20 cellular contexts compared by ENCODE assay signal in genomic region chr13:87656311-87656710, GRCh38. TPM values are rescaled to one million over a fixed set of nuclear protein-coding genes. Genes with fewer than 3 reads are reported as not detected.
DNase-seq lines count a peak whose midpoint lies in the region; ATAC-seq and TF ChIP-seq lines count a peak whose summit lies in the region.
"Had no signal": no experiment of that assay in that cellular context is flagged by ENCODE, and none has a peak within 500 bp of the region (broad histone marks: within the 10 kb centered on the region; RNA-seq: fewer than 3 reads in every experiment).

No MANE protein-coding gene starts in this region.

- H4K20me1 ChIP-seq in HCT116 (ENCODE audit: insufficient read depth), result no peaks in the 10 kb centered on the region

- no peak overlapping the region for H3K27ac ChIP-seq in HCT116 (ENCODE audit: low read depth, low read length)
- H3K27ac ChIP-seq: GM23248, tibial nerve had no signal

- no peaks in the 10 kb centered on the region for H3K4me1 ChIP-seq in HCT116 (ENCODE audit: control insufficient read depth in 1 of 2, insufficient read depth in 2 of 2, low read length in 2 of 2)

- H2AFZ ChIP-seq in HCT116 (ENCODE audit: low read depth, low read length, poor library complexity, severe bottlenecking), result peak overlapping the region; percentile 9
- H2AFZ ChIP-seq: GM23248 had no signal

- H3K9me2 ChIP-seq in HCT116 (ENCODE audit: insufficient read depth), result no peaks in the 10 kb centered on the region

- no peak overlapping the region for H3K4me3 ChIP-seq in HCT116 (replicated peaks in 1 of 2; ENCODE audit: low read depth in 1 of 2, low read length in 2 of 2)
- H3K4me3 ChIP-seq: GM23248, tibial nerve had no signal

- RAD21 ChIA-PET in HCT116 (lab: Charles Lee; ENCODE audit: low non-redundant PET in 1 of 2, low total read pairs in 2 of 2, uncharacterized antibody in 2 of 2, unreplicated experiment in 2 of 2), result no interaction called here

- intact Hi-C loops in HCT116 (cut with micrococcal nuclease), result no loop called here

- TF ChIP-seq POLR2A in HCT116 (IDR thresholded peaks at IDR 0.05; ENCODE audit: borderline replicate concordance, extremely low read depth, insufficient read depth, insufficient read length), result no peak

- no peak for TF ChIP-seq CTCF in HCT116 (IDR thresholded peaks at IDR 0.05 in 2 of 3, conservative IDR thresholded peaks at IDR 0.05 in 1 of 3; ENCODE audit: borderline replicate concordance in 1 of 3, insufficient read depth in 1 of 3, low read depth in 2 of 3, low read length in 2 of 3)

- DNase-seq in HCT116 (ENCODE audit: low read depth, low spot score) (no peak), NCI-H146 treated with DMSO at 0.1 percent for 48 hours (lab: John Stamatoyannopoulos, UW; ENCODE audit: unreplicated experiment) (peak; percentile 75), NCI-H748 treated with DMSO at 0.1 percent for 48 hours (lab: John Stamatoyannopoulos, UW) (peak; percentile 94), medulla oblongata (ENCODE audit: extremely low spot score) (peak; percentile 50), activated gamma-delta T cell (lab: John Stamatoyannopoulos, UW) (no peak)
- DNase-seq in activated effector memory CD4-positive, alpha-beta T cell treated with anti-CD3 and anti-CD28 coated beads, Interleukin-2, amount 50 U/mL, for 16 hours, result no peak
- DNase-seq: activated CD4-positive, alpha-beta T cell treated with anti-CD3 and anti-CD28 coated beads, Interleukin-2, amount 50 U/mL, for 48 hours; activated naive CD8-positive, alpha-beta T cell treated with anti-CD3 and anti-CD28 coated beads, Interleukin-2, amount 10 ng/mL, durations not matched to agents 7 days and 5 days; activated T-cell treated with anti-CD3 and anti-CD28 coated beads, Interleukin-2, amount 50 U/mL, for 1 hour; caudate nucleus; effector CD4-positive, alpha-beta T cell; GM23248; naive thymus-derived CD4-positive, alpha-beta T cell; NK-92 treated with Interleukin-12 subunit alpha and Interleukin-12 subunit beta, amount 100 ng/mL, for 24 hours; RPMI8226 had no signal

- no TSS peak for BruUV-seq in HCT116 (replicated peaks; lab: Mats Ljungman, UMichigan)

- TF ChIP-seq RAD21 in HCT116 (IDR thresholded peaks at IDR 0.05; ENCODE audit: low read depth), result no peak

- no peaks in the 10 kb centered on the region for H3K79me2 ChIP-seq in HCT116 (ENCODE audit: insufficient read depth, low read length)

- H3K9ac ChIP-seq in HCT116 (ENCODE audit: low read length), result no peak overlapping the region
- H3K9ac ChIP-seq: GM23248 had no signal

- CTCF ChIA-PET in HCT116 (lab: Charles Lee), result no interaction called here

- H3K4me2 ChIP-seq in HCT116 (ENCODE audit: low read length), result no peak overlapping the region

- no peaks in the 10 kb centered on the region for H3K36me3 ChIP-seq in HCT116 (ENCODE audit: control insufficient read depth in 1 of 2, insufficient read depth in 2 of 2, low read length in 2 of 2)
- H3K36me3 ChIP-seq: tibial nerve had no signal

- POLR2A ChIA-PET in HCT116 (lab: Charles Lee), result no interaction called here

- ATAC-seq in HCT116 (no peak), HG03521 (IDR thresholded peaks at IDR 0.05; ENCODE audit: unreplicated experiment) (no peak), GM18861 (IDR thresholded peaks at IDR 0.05; ENCODE audit: unreplicated experiment) (no peak)
- ATAC-seq: naive thymus-derived CD4-positive, alpha-beta T cell; stimulated activated effector memory CD8-positive, alpha-beta T cell treated with anti-CD3 and anti-CD28 coated beads, Interleukin-12 subunit alpha, Interleukin-12 subunit beta, amount 100 ng/mL, for 72 hours had no signal

- H3K27me3 ChIP-seq in HCT116 (ENCODE audit: insufficient read depth, low read length), result no peaks in the 10 kb centered on the region
- H3K27me3 ChIP-seq: tibial nerve had no signal

- H3K9me3 ChIP-seq in HCT116 (ENCODE audit: control insufficient read depth in 1 of 2, insufficient read depth in 1 of 2, low read depth in 1 of 2, low read length in 2 of 2), result no peaks in the 10 kb centered on the region
- H3K9me3 ChIP-seq: tibial nerve had no signal

TF ChIP-seq in HCT116, 20 proteins besides CTCF, POLR2A, EP300 and RAD21:
- TF ChIP-seq ATF3 (IDR thresholded peaks at IDR 0.05), result no peak
- TF ChIP-seq SRF (IDR thresholded peaks at IDR 0.05; ENCODE audit: low read depth), result no peak
- no peak for TF ChIP-seq ZBTB33 (IDR thresholded peaks at IDR 0.05; ENCODE audit: extremely low read depth, insufficient replicate concordance, low read length)
- TF ChIP-seq MAX (IDR thresholded peaks at IDR 0.05), result no peak
- no peak for TF ChIP-seq SIN3A (IDR thresholded peaks at IDR 0.05; ENCODE audit: low read depth)
- no peak for TF ChIP-seq EGR1 (IDR thresholded peaks at IDR 0.05; ENCODE audit: low read depth)
- no peak for TF ChIP-seq ZFX (IDR thresholded peaks at IDR 0.05)
- TF ChIP-seq REST (IDR thresholded peaks at IDR 0.05; ENCODE audit: low read depth), result no peak

RNA-seq across cellular contexts. Expression of gene SLITRK5, which starts 14.9 kb away (rescaled TPM):
- not detected for total RNA-seq in HCT116 (2021; ENCODE audit: unreplicated experiment)
- polyA plus RNA-seq in HCT116 (2012), result not detected in 2 replicates
- total RNA-seq: activated naive CD8-positive, alpha-beta T cell treated with anti-CD3 and anti-CD28 coated beads, Interleukin-2, amount 10 ng/mL, durations not matched to agents 7 days and 5 days; B cell; GM23248 had no signal
- polyA plus RNA-seq: GM23248; naive thymus-derived CD4-positive, alpha-beta T cell had no signal

Comparison
In these comparisons a context has a peak if more than half of its experiments do, and no peak if none do; other contexts are left out.
1. DNase-seq: peak in NCI-H146 treated with DMSO at 0.1 percent for 48 hours (single experiment), NCI-H748 treated with DMSO at 0.1 percent for 48 hours (single experiment) and medulla oblongata (single experiment); none in HCT116 (single experiment), activated gamma-delta T cell (single experiment) and activated effector memory CD4-positive, alpha-beta T cell treated with anti-CD3 and anti-CD28 coated beads, Interleukin-2, amount 50 U/mL, for 16 hours (single experiment).